In genomic region chr21:44455524-44456206, GRCh38 we compare ENCODE assay signal across 9 cellular contexts. TPM values are rescaled to one million over a fixed set of nuclear protein-coding genes. Genes with fewer than 3 reads are reported as not detected.
DNase-seq lines count a peak whose midpoint lies in the region; ATAC-seq, FAIRE-seq and TF ChIP-seq lines count a peak whose summit lies in the region.
"Had no signal": no experiment of that assay in that cellular context is flagged by ENCODE, and none has a peak within 500 bp of the region (broad histone marks: within the 10 kb centered on the region; RNA-seq: fewer than 3 reads in every experiment).

No MANE protein-coding gene starts in this region.

- DNase-seq in AG09319 (ENCODE audit: extremely low read depth, low read depth) (no peak), GM19239 (ENCODE audit: insufficient read length, low spot score) (peak; percentile 75), NCI-H345 treated with DMSO at 0.1 percent for 48 hours (lab: John Stamatoyannopoulos, UW; ENCODE audit: unreplicated experiment) (peak; percentile 20)
- no peak for DNase-seq in activated naive CD8-positive, alpha-beta T cell treated with anti-CD3 and anti-CD28 coated beads, Interleukin-2, amount 10 ng/mL, durations not matched to agents 7 days and 5 days

- no peaks in the 10 kb centered on the region for H3K36me3 Mint-ChIP-seq in activated naive CD8-positive, alpha-beta T cell treated with anti-CD3 and anti-CD28 coated beads, Interleukin-2, amount 10 ng/mL, durations not matched to agents 7 days and 5 days

- H3K9me3 Mint-ChIP-seq in activated naive CD8-positive, alpha-beta T cell treated with anti-CD3 and anti-CD28 coated beads, Interleukin-2, amount 10 ng/mL, durations not matched to agents 7 days and 5 days: peaks cover 9% of the 10 kb centered on the region

- ATAC-seq in activated naive CD8-positive, alpha-beta T cell treated with anti-CD3 and anti-CD28 coated beads, Interleukin-2, amount 10 ng/mL, durations not matched to agents 7 days and 5 days (ENCODE audit: low read depth): peak; percentile 62
- ATAC-seq in HG03520 (IDR thresholded peaks at IDR 0.05; ENCODE audit: unreplicated experiment): no peak
- ATAC-seq in HG03457 (IDR thresholded peaks at IDR 0.05; ENCODE audit: unreplicated experiment): no peak

- H3K27me3 ChIP-seq in iPS-15b (ENCODE audit: control insufficient read depth, insufficient read depth, low read length): peaks cover 3% of the 10 kb centered on the region
- peaks cover 22% of the 10 kb centered on the region for H3K27me3 ChIP-seq in skeletal muscle satellite cell (ENCODE audit: control insufficient read depth, insufficient read depth, low read length)

- H3K4me3 ChIP-seq in iPS-15b (ENCODE audit: low read depth, low read length) (peak overlapping the region; percentile 37), skeletal muscle satellite cell (ENCODE audit: low read length) (peak overlapping the region; percentile 70)

- peak overlapping the region; percentile 90 for H3K4me2 ChIP-seq in skeletal muscle satellite cell (ENCODE audit: low read length)

- peaks cover 5% of the 10 kb centered on the region for H3K36me3 ChIP-seq in iPS-15b (ENCODE audit: control insufficient read depth, insufficient read depth, low read length)
- no peaks in the 10 kb centered on the region for H3K36me3 ChIP-seq in skeletal muscle satellite cell (ENCODE audit: insufficient read depth, low read length)

- TF ChIP-seq CTCF in AG09319 (IDR thresholded peaks at IDR 0.05; ENCODE audit: low read depth, low read length): peak; percentile 16

- H3K27me3 Mint-ChIP-seq in activated naive CD8-positive, alpha-beta T cell treated with anti-CD3 and anti-CD28 coated beads, Interleukin-2, amount 10 ng/mL, durations not matched to agents 7 days and 5 days: peaks cover 26% of the 10 kb centered on the region

- H3K9me3 ChIP-seq in iPS-15b (ENCODE audit: control insufficient read depth, insufficient read depth, low read length): no peaks in the 10 kb centered on the region
- H3K9me3 ChIP-seq in skeletal muscle satellite cell (replicated peaks; ENCODE audit: low read length): no peaks in the 10 kb centered on the region

- POLR2A ChIA-PET in activated naive CD8-positive, alpha-beta T cell treated with anti-CD3 and anti-CD28 coated beads, Interleukin-2, amount 10 ng/mL, durations not matched to agents 7 days and 5 days (lab: Charles Lee): interaction anchor here (0.6 to 3.0 kb wide), 4 partner anchors 92 to 438 kb away, joined by 4 to 11 read pairs (median 4); partner anchors contain the start of genes CFAP410 and UBE2G2

- H3K4me3 Mint-ChIP-seq in activated naive CD8-positive, alpha-beta T cell treated with anti-CD3 and anti-CD28 coated beads, Interleukin-2, amount 10 ng/mL, durations not matched to agents 7 days and 5 days: peak overlapping the region; percentile 78

- H3K9ac ChIP-seq in iPS-15b (ENCODE audit: low read depth, low read length): no peak overlapping the region
- peak overlapping the region; percentile 54 for H3K9ac ChIP-seq in skeletal muscle satellite cell (ENCODE audit: low read depth, low read length)

- H3K27ac Mint-ChIP-seq in activated naive CD8-positive, alpha-beta T cell treated with anti-CD3 and anti-CD28 coated beads, Interleukin-2, amount 10 ng/mL, durations not matched to agents 7 days and 5 days: no peak overlapping the region

- H3K4me1 Mint-ChIP-seq in activated naive CD8-positive, alpha-beta T cell treated with anti-CD3 and anti-CD28 coated beads, Interleukin-2, amount 10 ng/mL, durations not matched to agents 7 days and 5 days: peaks cover 1% of the 10 kb centered on the region

- no peak for FAIRE-seq in GM19239 (lab: Jason Lieb, UNC)

- H3K4me1 ChIP-seq in iPS-15b (ENCODE audit: control insufficient read depth, insufficient read depth, low read length) (no peaks in the 10 kb centered on the region), skeletal muscle satellite cell (ENCODE audit: control insufficient read depth, insufficient read depth, low read length) (no peaks in the 10 kb centered on the region)

RNA-seq across cellular contexts. Expression of gene LRRC3, which starts 0.4 kb away (rescaled TPM):
- total RNA-seq in activated naive CD8-positive, alpha-beta T cell treated with anti-CD3 and anti-CD28 coated beads, Interleukin-2, amount 10 ng/mL, durations not matched to agents 7 days and 5 days: 1 to 10 TPM; 3.0 to 3.5 TPM
- total RNA-seq in skeletal muscle satellite cell (2012; rRNA removed): 0.51 and 1.5 TPM in 2 replicates
- total RNA-seq: myocyte had no signal

Comparison
In these comparisons a context has a peak if more than half of its experiments do, and no peak if none do; other contexts are left out.
1. DNase-seq: peak in GM19239 (single experiment) and NCI-H345 treated with DMSO at 0.1 percent for 48 hours (single experiment); none in AG09319 (single experiment) and activated naive CD8-positive, alpha-beta T cell treated with anti-CD3 and anti-CD28 coated beads, Interleukin-2, amount 10 ng/mL, durations not matched to agents 7 days and 5 days (single experiment).